20 cellular contexts compared by ENCODE assay signal in genomic region chr11:119446434-119446833, GRCh38.
"Had no signal": no experiment of that assay in that cellular context is flagged by ENCODE, and none has a peak within 500 bp of the region (broad histone marks: within the 10 kb centered on the region; RNA-seq: fewer than 3 reads in every experiment).

No MANE protein-coding gene starts in this region.

- H3K27me3 Mint-ChIP-seq: type B pancreatic cell had no signal

- DNase-seq: activated CD4-positive, alpha-beta T cell treated with anti-CD3 and anti-CD28 coated beads for 1 hour; activated CD4-positive, alpha-beta T cell treated with anti-CD3 and anti-CD28 coated beads, Interleukin-2, amount 50 U/mL, for 4 hours; activated naive CD8-positive, alpha-beta T cell treated with anti-CD3 and anti-CD28 coated beads for 36 hours; activated T-cell treated with anti-CD3 and anti-CD28 coated beads for 4 hours; amygdala; central memory CD4-positive, alpha-beta T cell; colonic mucosa; endodermal cell; foreskin keratinocyte; lower lobe of right lung; psoas muscle; right cardiac atrium; stimulated activated naive CD8-positive, alpha-beta T cell treated with anti-CD3 and anti-CD28 coated beads, Interleukin-15, Interleukin-2, amounts not matched to agents 100 U/mL and 50 U/mL, for 24 hours; substantia nigra; SW 1271; T-helper 2 cell; WERI-Rb-1 had no signal

- H3K9me3 Mint-ChIP-seq: activated naive CD8-positive, alpha-beta T cell treated with anti-CD3 and anti-CD28 coated beads for 36 hours; endodermal cell; neural crest cell; type B pancreatic cell had no signal

- H3K4me3 ChIP-seq: colonic mucosa, lower lobe of right lung, psoas muscle had no signal

- H3K36me3 ChIP-seq: colonic mucosa, lower lobe of right lung, WERI-Rb-1 had no signal

- H3K9me3 ChIP-seq: colonic mucosa, lower lobe of right lung, psoas muscle had no signal

- H3K27me3 ChIP-seq: colonic mucosa, foreskin keratinocyte had no signal

- H3K4me1 Mint-ChIP-seq: endodermal cell, neural crest cell had no signal

- H3K36me3 Mint-ChIP-seq: type B pancreatic cell had no signal

- H3K27ac Mint-ChIP-seq: activated naive CD8-positive, alpha-beta T cell treated with anti-CD3 and anti-CD28 coated beads for 36 hours; endodermal cell; type B pancreatic cell had no signal

- H3K4me1 ChIP-seq: colonic mucosa, foreskin keratinocyte, lower lobe of right lung, psoas muscle had no signal

- ATAC-seq: foreskin keratinocyte; psoas muscle; right cardiac atrium; stimulated activated naive CD8-positive, alpha-beta T cell treated with anti-CD3 and anti-CD28 coated beads, Interleukin-15, Interleukin-2, amounts not matched to agents 100 U/mL and 50 U/mL, for 24 hours had no signal

- H3K4me3 Mint-ChIP-seq: activated naive CD8-positive, alpha-beta T cell treated with anti-CD3 and anti-CD28 coated beads for 36 hours; endodermal cell; neural crest cell; type B pancreatic cell had no signal

- H3K27ac ChIP-seq: colonic mucosa, epithelial cell of prostate, foreskin keratinocyte, lower lobe of right lung, psoas muscle, WERI-Rb-1 had no signal
